In the genomic region with DNA sequence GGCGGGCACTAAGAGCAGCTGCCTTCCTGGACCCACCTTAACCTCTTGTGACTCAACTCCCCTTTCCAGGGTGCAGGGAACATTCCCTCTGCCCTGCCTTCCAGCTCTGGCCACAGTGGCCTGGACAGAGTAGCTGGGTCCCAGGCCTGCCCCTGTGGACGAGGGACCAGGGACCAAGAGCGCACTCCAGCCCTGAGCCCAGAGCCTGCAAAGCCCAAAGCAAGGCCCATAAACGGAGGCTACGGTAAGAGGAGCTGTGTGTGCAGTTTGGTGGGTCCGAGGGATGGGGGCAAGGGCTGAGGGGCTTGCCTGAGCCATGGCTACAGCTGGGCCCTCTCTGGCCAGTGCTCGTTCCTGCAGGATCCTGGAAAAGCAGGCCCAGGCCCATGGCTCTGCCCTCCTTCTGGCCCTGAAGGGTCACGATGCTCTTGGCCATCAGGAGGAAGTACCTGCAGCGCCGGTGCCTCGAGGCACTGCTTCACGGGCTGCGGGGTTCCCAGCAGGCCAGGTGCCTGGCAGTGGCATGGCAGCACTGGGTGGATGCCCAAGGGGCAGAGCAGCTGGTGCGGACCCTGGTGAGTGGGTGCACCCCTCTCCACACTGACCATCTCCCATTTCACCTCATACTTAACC, we compare ENCODE assay signal across 2 cellular contexts.
TF ChIP-seq lines count a peak whose summit lies in the region.

No MANE protein-coding gene starts in this region.

TF ChIP-seq in A549, 52 proteins besides CTCF, POLR2A, EP300 and RAD21:
- TF ChIP-seq MAZ (IDR thresholded peaks at IDR 0.05; ENCODE audit: borderline replicate concordance, low read depth, low read length) (no peak), ZNF302 (CRISPR knock-in tag; IDR thresholded peaks at IDR 0.05) (no peak), RARB (CRISPR knock-in tag; IDR thresholded peaks at IDR 0.05) (no peak), EHF (CRISPR knock-in tag; IDR thresholded peaks at IDR 0.05) (no peak), FOSL2 (IDR thresholded peaks at IDR 0.05) (no peak), FOSL2 (CRISPR knock-in tag; IDR thresholded peaks at IDR 0.05) (no peak), CBX8 (IDR thresholded peaks at IDR 0.05) (no peak), MAX (IDR thresholded peaks at IDR 0.05) (no peak), NFE2L2 (conservative IDR thresholded peaks at IDR 0.05; ENCODE audit: low read length) (no peak), RCOR1 (IDR thresholded peaks at IDR 0.05; ENCODE audit: low read depth, low read length) (no peak), EHMT2 (IDR thresholded peaks at IDR 0.05; ENCODE audit: low read depth) (no peak), CEBPB (IDR thresholded peaks at IDR 0.05) (no peak), FOSB (CRISPR knock-in tag; IDR thresholded peaks at IDR 0.05) (no peak), HOXA7 (CRISPR knock-in tag; IDR thresholded peaks at IDR 0.05) (no peak), SMC3 (IDR thresholded peaks at IDR 0.05) (no peak)
- TF ChIP-seq, protein P1, sequence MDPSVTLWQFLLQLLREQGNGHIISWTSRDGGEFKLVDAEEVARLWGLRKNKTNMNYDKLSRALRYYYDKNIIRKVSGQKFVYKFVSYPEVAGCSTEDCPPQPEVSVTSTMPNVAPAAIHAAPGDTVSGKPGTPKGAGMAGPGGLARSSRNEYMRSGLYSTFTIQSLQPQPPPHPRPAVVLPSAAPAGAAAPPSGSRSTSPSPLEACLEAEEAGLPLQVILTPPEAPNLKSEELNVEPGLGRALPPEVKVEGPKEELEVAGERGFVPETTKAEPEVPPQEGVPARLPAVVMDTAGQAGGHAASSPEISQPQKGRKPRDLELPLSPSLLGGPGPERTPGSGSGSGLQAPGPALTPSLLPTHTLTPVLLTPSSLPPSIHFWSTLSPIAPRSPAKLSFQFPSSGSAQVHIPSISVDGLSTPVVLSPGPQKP (IDR thresholded peaks at IDR 0.05; ENCODE audit: low read depth, low read length) = no peak
TF ChIP-seq in A549: peak in this region for 0.

TF ChIP-seq in GM12878, 131 proteins besides CTCF, POLR2A, EP300 and RAD21:
- TF ChIP-seq MYB (IDR thresholded peaks at IDR 0.05; ENCODE audit: borderline replicate concordance, low read depth, low read length) = no peak
- TF ChIP-seq NBN (IDR thresholded peaks at IDR 0.05) = no peak
- no peak for TF ChIP-seq SMAD5 (IDR thresholded peaks at IDR 0.05; ENCODE audit: low read depth)
- no peak for TF ChIP-seq EED (IDR thresholded peaks at IDR 0.05; ENCODE audit: low read depth)
- TF ChIP-seq, protein P2, sequence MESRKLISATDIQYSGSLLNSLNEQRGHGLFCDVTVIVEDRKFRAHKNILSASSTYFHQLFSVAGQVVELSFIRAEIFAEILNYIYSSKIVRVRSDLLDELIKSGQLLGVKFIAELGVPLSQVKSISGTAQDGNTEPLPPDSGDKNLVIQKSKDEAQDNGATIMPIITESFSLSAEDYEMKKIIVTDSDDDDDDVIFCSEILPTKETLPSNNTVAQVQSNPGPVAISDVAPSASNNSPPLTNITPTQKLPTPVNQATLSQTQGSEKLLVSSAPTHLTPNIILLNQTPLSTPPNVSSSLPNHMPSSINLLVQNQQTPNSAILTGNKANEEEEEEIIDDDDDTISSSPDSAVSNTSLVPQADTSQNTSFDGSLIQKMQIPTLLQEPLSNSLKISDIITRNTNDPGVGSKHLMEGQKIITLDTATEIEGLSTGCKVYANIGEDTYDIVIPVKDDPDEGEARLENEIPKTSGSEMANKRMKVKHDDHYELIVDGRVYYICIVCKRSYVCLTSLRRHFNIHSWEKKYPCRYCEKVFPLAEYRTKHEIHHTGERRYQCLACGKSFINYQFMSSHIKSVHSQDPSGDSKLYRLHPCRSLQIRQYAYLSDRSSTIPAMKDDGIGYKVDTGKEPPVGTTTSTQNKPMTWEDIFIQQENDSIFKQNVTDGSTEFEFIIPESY (IDR thresholded peaks at IDR 0.05) = no peak
- TF ChIP-seq ZNF622 (IDR thresholded peaks at IDR 0.05) = no peak
- no peak for TF ChIP-seq MEF2B (IDR thresholded peaks at IDR 0.05; ENCODE audit: partially characterized antibody, poor library complexity, severe bottlenecking)
- TF ChIP-seq ZBED1 (IDR thresholded peaks at IDR 0.05; ENCODE audit: borderline replicate concordance) = no peak
- TF ChIP-seq JUND (IDR thresholded peaks at IDR 0.05; ENCODE audit: low read depth, low read length) = no peak
- TF ChIP-seq NR2F1 (conservative IDR thresholded peaks at IDR 0.05) = no peak
- TF ChIP-seq ZNF24 (IDR thresholded peaks at IDR 0.05) = no peak
- no peak for TF ChIP-seq NFYA (IDR thresholded peaks at IDR 0.05; ENCODE audit: borderline replicate concordance, low read depth, low read length)
- no peak for TF ChIP-seq ZNF592 (IDR thresholded peaks at IDR 0.05)
- no peak for TF ChIP-seq FOS (IDR thresholded peaks at IDR 0.05; ENCODE audit: borderline replicate concordance, extremely low read depth, insufficient read length)
- TF ChIP-seq MEF2A (IDR thresholded peaks at IDR 0.05; ENCODE audit: insufficient read depth, low read depth, low read length) = no peak
- TF ChIP-seq, protein P3, sequence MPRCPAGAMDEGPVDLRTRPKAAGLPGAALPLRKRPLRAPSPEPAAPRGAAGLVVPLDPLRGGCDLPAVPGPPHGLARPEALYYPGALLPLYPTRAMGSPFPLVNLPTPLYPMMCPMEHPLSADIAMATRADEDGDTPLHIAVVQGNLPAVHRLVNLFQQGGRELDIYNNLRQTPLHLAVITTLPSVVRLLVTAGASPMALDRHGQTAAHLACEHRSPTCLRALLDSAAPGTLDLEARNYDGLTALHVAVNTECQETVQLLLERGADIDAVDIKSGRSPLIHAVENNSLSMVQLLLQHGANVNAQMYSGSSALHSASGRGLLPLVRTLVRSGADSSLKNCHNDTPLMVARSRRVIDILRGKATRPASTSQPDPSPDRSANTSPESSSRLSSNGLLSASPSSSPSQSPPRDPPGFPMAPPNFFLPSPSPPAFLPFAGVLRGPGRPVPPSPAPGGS (IDR thresholded peaks at IDR 0.05; ENCODE audit: borderline replicate concordance, insufficient read depth, low read depth, low read length, poor library complexity, severe bottlenecking) = no peak
- no peak for TF ChIP-seq KLF5 (IDR thresholded peaks at IDR 0.05; ENCODE audit: partially characterized antibody)
- no peak for TF ChIP-seq PAX8 (IDR thresholded peaks at IDR 0.05)
